13 cellular contexts compared by ENCODE assay signal in genomic region chr11:123197711-123198110, GRCh38. TPM values are rescaled to one million over a fixed set of nuclear protein-coding genes. Genes with fewer than 3 reads are reported as not detected.
DNase-seq lines count a peak whose midpoint lies in the region; ATAC-seq, FAIRE-seq and TF ChIP-seq lines count a peak whose summit lies in the region.
"Had no signal": no experiment of that assay in that cellular context is flagged by ENCODE, and none has a peak within 500 bp of the region (broad histone marks: within the 10 kb centered on the region; RNA-seq: fewer than 3 reads in every experiment).

No MANE protein-coding gene starts in this region.

- H4K20me1 ChIP-seq in GM23338 (replicated peaks; ENCODE audit: insufficient read depth) (no peaks in the 10 kb centered on the region), keratinocyte (ENCODE audit: control insufficient read depth, extremely low read depth, insufficient read depth, low read length) (no peaks in the 10 kb centered on the region)

- H3K9ac ChIP-seq in keratinocyte (ENCODE audit: control insufficient read depth, extremely low read depth, insufficient read depth, low read length) = no peak overlapping the region

- H3K9me3 ChIP-seq in keratinocyte (ENCODE audit: control insufficient read depth, low read depth, low read length) (no peaks in the 10 kb centered on the region), HAP-1 (no peaks in the 10 kb centered on the region)
- H3K9me3 ChIP-seq: SJCRH30 had no signal

- in situ Hi-C loops in HAP-1 (cut with MboI; ENCODE audit: low sequenced_read_pairs) = no loop called here

- no peak for TF ChIP-seq CTCF in AG09309 (IDR thresholded peaks at IDR 0.05; ENCODE audit: control insufficient read depth, insufficient read depth, low read depth, low read length, missing control alignments)
- TF ChIP-seq CTCF in GM23338 (conservative IDR thresholded peaks at IDR 0.05; ENCODE audit: low read depth in 2 of 2) = no peak
- no peak for TF ChIP-seq CTCF in keratinocyte (optimal IDR thresholded peaks at IDR 0.05 in 1 of 3, IDR thresholded peaks at IDR 0.05 in 1 of 3, conservative IDR thresholded peaks at IDR 0.05 in 1 of 3; ENCODE audit: extremely low read depth in 1 of 3, insufficient read depth in 2 of 3, low read length in 3 of 3)

- H3K4me3 ChIP-seq in AG09309 (ENCODE audit: control insufficient read depth, low read depth, low read length) (no peak overlapping the region), GM23338 (no peak overlapping the region), keratinocyte (ENCODE audit: control insufficient read depth in 2 of 3, extremely low read depth in 1 of 3, insufficient read depth in 2 of 3, low read depth in 1 of 3, low read length in 3 of 3) (no peak overlapping the region), HAP-1 (no peak overlapping the region)
- H3K4me3 ChIP-seq: SJCRH30 had no signal

- H3K4me1 Mint-ChIP-seq in GM23338 = peaks cover 47% of the 10 kb centered on the region

- H3K4me1 ChIP-seq in GM23338 (ENCODE audit: insufficient read depth) = peaks cover 45% of the 10 kb centered on the region
- H3K4me1 ChIP-seq in keratinocyte (ENCODE audit: control insufficient read depth, extremely low read depth, insufficient read depth, low read length) = peaks cover 16% of the 10 kb centered on the region
- H3K4me1 ChIP-seq in HAP-1 = no peaks in the 10 kb centered on the region

- peak; percentile 88 for FAIRE-seq in keratinocyte (lab: Jason Lieb, UNC)
- FAIRE-seq: endothelial cell of umbilical vein, islet of Langerhans had no signal

- H3K9me3 Mint-ChIP-seq in GM23338 = no peaks in the 10 kb centered on the region
- H3K9me3 Mint-ChIP-seq: activated CD4-positive, alpha-beta T cell treated with anti-CD3 and anti-CD28 coated beads, Interleukin-2, amount 10 ng/mL, durations not matched to agents 24 days and 14 days had no signal

- H3K36me3 ChIP-seq in GM23338 (ENCODE audit: insufficient read depth) = no peaks in the 10 kb centered on the region
- H3K36me3 ChIP-seq in keratinocyte (ENCODE audit: control insufficient read depth in 2 of 2, extremely low read depth in 1 of 2, insufficient read depth in 2 of 2, low read length in 2 of 2) = no peaks in the 10 kb centered on the region
- no peaks in the 10 kb centered on the region for H3K36me3 ChIP-seq in HAP-1 (replicated peaks)
- H3K36me3 ChIP-seq: SJCRH30 had no signal

- H3K79me2 ChIP-seq in GM23338 (replicated peaks; ENCODE audit: insufficient read depth) (peaks cover 12% of the 10 kb centered on the region), keratinocyte (ENCODE audit: control insufficient read depth, insufficient read depth, low read length) (no peaks in the 10 kb centered on the region)

- H3K9me1 ChIP-seq in keratinocyte (ENCODE audit: control insufficient read depth, extremely low read depth, insufficient read depth, low read length) = no peaks in the 10 kb centered on the region

- no peaks in the 10 kb centered on the region for H3K36me3 Mint-ChIP-seq in GM23338 (ENCODE audit: low read depth)

- peak overlapping the region; percentile 10; the same call in 1 of the 2 replicates for H3K4me2 ChIP-seq in GM23338
- peak overlapping the region; percentile 49 for H3K4me2 ChIP-seq in keratinocyte (ENCODE audit: control insufficient read depth, extremely low read depth, insufficient read depth, low read depth, low read length)

- dilution Hi-C loops in keratinocyte (cut with MboI; ENCODE audit: extremely low pct_ligation_motif_present, low sequenced_read_pairs) = no loop called here

- no peak overlapping the region for H3K4me3 Mint-ChIP-seq in GM23338
- H3K4me3 Mint-ChIP-seq: activated CD4-positive, alpha-beta T cell treated with anti-CD3 and anti-CD28 coated beads, Interleukin-2, amount 10 ng/mL, durations not matched to agents 24 days and 14 days had no signal

- H3K27ac Mint-ChIP-seq in GM23338 = no peak overlapping the region
- H3K27ac Mint-ChIP-seq: activated CD4-positive, alpha-beta T cell treated with anti-CD3 and anti-CD28 coated beads, Interleukin-2, amount 10 ng/mL, durations not matched to agents 24 days and 14 days had no signal

- no peaks in the 10 kb centered on the region for H3K9me2 ChIP-seq in GM23338 (ENCODE audit: insufficient read depth)

- H3K27me3 Mint-ChIP-seq in GM23338 (ENCODE audit: insufficient read depth, low read depth, poor library complexity) = peaks cover 28% of the 10 kb centered on the region

- DNase-seq in AG09309 (ENCODE audit: low read depth) (peak; percentile 92), GM23338 (ENCODE audit: low spot score) (no peak), SW480 (ENCODE audit: low spot score) (peak; percentile 18), keratinocyte (ENCODE audit: low read depth, low spot score) (peak; percentile 83), NCI-H345 (lab: John Stamatoyannopoulos, UW) (no peak), HAP-1 (ENCODE audit: low spot score in 2 of 2) (no peak)
- DNase-seq: activated CD4-positive, alpha-beta T cell treated with anti-CD3 and anti-CD28 coated beads, Interleukin-2, amount 10 ng/mL, durations not matched to agents 24 days and 14 days; KG1; SJCRH30 had no signal

- H3K27me3 ChIP-seq in GM23338 (ENCODE audit: insufficient read depth) (peaks cover 21% of the 10 kb centered on the region), keratinocyte (ENCODE audit: control insufficient read depth, extremely low read depth, insufficient read depth, low read length) (no peaks in the 10 kb centered on the region), HAP-1 (ENCODE audit: low read depth) (peaks cover 42% of the 10 kb centered on the region)
- H3K27me3 ChIP-seq: SJCRH30 had no signal

- H2AFZ ChIP-seq in GM23338 (no peak overlapping the region), keratinocyte (ENCODE audit: control insufficient read depth, low read length) (no peak overlapping the region)

- H3F3A ChIP-seq in GM23338 (replicated peaks; ENCODE audit: low read depth) = no peaks in the 10 kb centered on the region

- no peak for ATAC-seq in GM23338
- ATAC-seq in HG03025 (IDR thresholded peaks at IDR 0.05; ENCODE audit: low FRiP score, unreplicated experiment) = no peak
- no peak for ATAC-seq in GM21515 (IDR thresholded peaks at IDR 0.05; ENCODE audit: unreplicated experiment)

- H3K27ac ChIP-seq in GM23338 (ENCODE audit: low read depth) (no peak overlapping the region), keratinocyte (ENCODE audit: control insufficient read depth, insufficient read depth, low read length) (peak overlapping the region; percentile 74)
- H3K27ac ChIP-seq: SJCRH30 had no signal

TF ChIP-seq in GM23338, 12 proteins besides CTCF, POLR2A, EP300 and RAD21 (continues in another document):
- TF ChIP-seq ZNF331 (CRISPR knock-in tag; IDR thresholded peaks at IDR 0.05; ENCODE audit: low read depth) = no peak

RNA-seq across cellular contexts. Expression of gene CLMP, which starts 2.7 kb away (rescaled TPM):
- 18.4 and 22.2 TPM in 2 replicates for total RNA-seq in GM23338 (2014; rRNA removed; shearing (Covaris generic))
- 7.1 and 8.4 TPM in 2 replicates for polyA plus RNA-seq in GM23338 (2016; fragmentation: Nextera tagmentation; extraction: Ambion mirVana)
- 2.7 to 5.4 TPM (median 3.1 TPM) in 3 replicates for polyA plus RNA-seq in keratinocyte
- 7.0 TPM for polyA plus RNA-seq in keratinocyte (2011; ENCODE audit: low read depth)
- 1.7 and 2.8 TPM in 2 replicates for polyA plus RNA-seq in keratinocyte (2011; cell fraction: cytosol; rRNA removed)
- 2.2 and 4.6 TPM in 2 replicates for polyA plus RNA-seq in keratinocyte (2011; cell fraction: nucleus; rRNA removed)
- 1.8 and 2.8 TPM in 2 replicates for polyA plus RNA-seq in keratinocyte (2012; ENCODE audit: low replicate concordance)
- 6.3 to 11.2 TPM (median 9.6 TPM) in 3 replicates for polyA minus RNA-seq in keratinocyte
- polyA minus RNA-seq in keratinocyte (2011; cell fraction: cytosol; rRNA and poly(A)+ RNA removed) = 2.5 TPM
- 1.9 and 5.5 TPM in 2 replicates for polyA minus RNA-seq in keratinocyte (2011; cell fraction: nucleus; rRNA and poly(A)+ RNA removed)

Comparison
In these comparisons a context has a peak if more than half of its experiments do, and no peak if none do; other contexts are left out.
1. DNase-seq: peak in AG09309 (single experiment), SW480 (single experiment) and keratinocyte (single experiment); none in GM23338 (single experiment), NCI-H345 (single experiment) and HAP-1 (0 of 2).